Comparison of ENCODE assay signal across 15 cellular contexts in the genomic region with DNA sequence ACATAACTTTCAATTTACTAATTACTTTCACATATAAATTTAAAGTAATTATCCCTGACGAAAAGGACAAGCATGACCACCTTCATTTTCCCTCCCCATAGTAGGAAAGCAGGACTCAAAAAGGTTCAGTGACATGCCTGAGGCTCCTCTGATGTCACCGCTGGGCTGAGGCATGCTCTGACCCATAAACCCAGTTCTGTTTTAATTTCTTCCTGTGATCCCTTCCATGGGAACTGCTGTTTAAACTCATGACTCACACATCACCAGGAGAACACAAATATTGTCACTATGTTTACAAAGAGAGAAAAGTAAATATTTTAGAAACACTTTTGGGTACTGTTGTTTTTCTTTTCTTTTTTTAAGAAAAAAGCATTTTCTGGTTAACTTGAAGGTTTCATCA. TPM values are rescaled to one million over a fixed set of nuclear protein-coding genes. Genes with fewer than 3 reads are reported as not detected.
DNase-seq lines count a peak whose midpoint lies in the region; ATAC-seq and TF ChIP-seq lines count a peak whose summit lies in the region.
"Had no signal": no experiment of that assay in that cellular context is flagged by ENCODE, and none has a peak within 500 bp of the region (broad histone marks: within the 10 kb centered on the region; RNA-seq: fewer than 3 reads in every experiment).

No MANE protein-coding gene starts in this region.

- no peak overlapping the region for H3K4me3 ChIP-seq in fibroblast of villous mesenchyme (ENCODE audit: low read depth, low read length)
- H3K4me3 ChIP-seq in upper lobe of right lung: no peak overlapping the region
- no peak overlapping the region for H3K4me3 ChIP-seq in OCI-LY7 (ENCODE audit: low read depth, low read length, poor library complexity, severe bottlenecking)
- H3K4me3 ChIP-seq: vagina had no signal

- no TSS peak for BruUV-seq in OCI-LY7 (replicated peaks; lab: Mats Ljungman, UMichigan)

- H3K9me2 ChIP-seq in OCI-LY7 (ENCODE audit: insufficient read depth, low read length): no peaks in the 10 kb centered on the region

- H3K79me2 ChIP-seq in OCI-LY7 (ENCODE audit: insufficient read depth, low read depth, low read length): no peaks in the 10 kb centered on the region

- no peak overlapping the region for H3K4me3 Mint-ChIP-seq in endothelial cell (ENCODE audit: unreplicated experiment)
- H3K4me3 Mint-ChIP-seq: activated naive CD8-positive, alpha-beta T cell treated with anti-CD3 and anti-CD28 coated beads, Interleukin-2, amount 10 ng/mL, durations not matched to agents 7 days and 5 days had no signal

- no peak overlapping the region for H2AFZ ChIP-seq in OCI-LY7 (ENCODE audit: low read length)

- peaks cover 22% of the 10 kb centered on the region for H3K4me1 Mint-ChIP-seq in endothelial cell (ENCODE audit: unreplicated experiment)

- peaks cover 11% of the 10 kb centered on the region for H3K27me3 Mint-ChIP-seq in endothelial cell (ENCODE audit: unreplicated experiment)

- TF ChIP-seq CTCF in fibroblast of villous mesenchyme (IDR thresholded peaks at IDR 0.05; ENCODE audit: insufficient read depth, low read depth, low read length) (no peak), upper lobe of right lung (IDR thresholded peaks at IDR 0.05) (no peak), endothelial cell (IDR thresholded peaks at IDR 0.05; ENCODE audit: unreplicated experiment) (no peak), OCI-LY7 (conservative IDR thresholded peaks at IDR 0.05; ENCODE audit: low read length) (no peak)

- peak; percentile 48 for ATAC-seq in upper lobe of right lung
- ATAC-seq in HG03571 (IDR thresholded peaks at IDR 0.05; ENCODE audit: unreplicated experiment): no peak

- H4K20me1 ChIP-seq in OCI-LY7 (ENCODE audit: insufficient read depth, low read length): no peaks in the 10 kb centered on the region

- H3K9me3 ChIP-seq in upper lobe of right lung (no peaks in the 10 kb centered on the region), OCI-LY7 (ENCODE audit: low read length) (no peaks in the 10 kb centered on the region)
- H3K9me3 ChIP-seq: vagina had no signal

- CTCF ChIA-PET in OCI-LY7 (lab: Charles Lee; ENCODE audit: unreplicated experiment): no interaction called here

- H3K4me1 ChIP-seq in upper lobe of right lung (no peaks in the 10 kb centered on the region), OCI-LY7 (ENCODE audit: insufficient read depth, low read length, poor library complexity, severe bottlenecking) (no peaks in the 10 kb centered on the region)
- H3K4me1 ChIP-seq: vagina had no signal

- no peak overlapping the region for H3K27ac Mint-ChIP-seq in endothelial cell (ENCODE audit: unreplicated experiment)
- H3K27ac Mint-ChIP-seq: activated naive CD8-positive, alpha-beta T cell treated with anti-CD3 and anti-CD28 coated beads, Interleukin-2, amount 10 ng/mL, durations not matched to agents 7 days and 5 days had no signal

- no peak overlapping the region for H3K4me2 ChIP-seq in OCI-LY7 (ENCODE audit: low read length)

- H3K36me3 Mint-ChIP-seq in endothelial cell (ENCODE audit: low read depth, unreplicated experiment): no peaks in the 10 kb centered on the region
- H3K36me3 Mint-ChIP-seq: activated naive CD8-positive, alpha-beta T cell treated with anti-CD3 and anti-CD28 coated beads, Interleukin-2, amount 10 ng/mL, durations not matched to agents 7 days and 5 days had no signal

- DNase-seq in SIG-M5 treated with dmso at 0.1 percent for 504 hours (lab: John Stamatoyannopoulos, UW; ENCODE audit: unreplicated experiment) (peak; percentile 44), SIG-M5 (lab: John Stamatoyannopoulos, UW) (no peak), SHP77 treated with DMSO at 0.1 percent for 48 hours (lab: John Stamatoyannopoulos, UW) (peak; percentile 11), fibroblast of villous mesenchyme (ENCODE audit: low read depth) (peak; percentile 90), upper lobe of right lung (no peak), endothelial cell (ENCODE audit: low spot score) (no peak), OCI-LY7 (ENCODE audit: low spot score) (no peak)
- DNase-seq: activated naive CD8-positive, alpha-beta T cell treated with anti-CD3 and anti-CD28 coated beads, Interleukin-2, amount 10 ng/mL, durations not matched to agents 7 days and 5 days; cortex of kidney; head of caudate nucleus had no signal

- H3K27me3 ChIP-seq in upper lobe of right lung: peaks cover 44% of the 10 kb centered on the region
- H3K27me3 ChIP-seq: vagina had no signal

- H3K27ac ChIP-seq in upper lobe of right lung (no peak overlapping the region), OCI-LY7 (ENCODE audit: low read depth, low read length, poor library complexity, severe bottlenecking) (no peak overlapping the region)
- H3K27ac ChIP-seq: vagina had no signal

- intact Hi-C loops in upper lobe of right lung (cut with DNase I) (no loop called here), OCI-LY7 (cut with micrococcal nuclease; ENCODE audit: unreplicated experiment) (no loop called here)

- POLR2A ChIA-PET in OCI-LY7 (lab: Charles Lee): interaction anchor here (0.9 kb wide), 1 partner anchor 135 kb away, joined by 6 read pairs; no protein-coding TSS in a partner anchor

- no peaks in the 10 kb centered on the region for H3K9me3 Mint-ChIP-seq in endothelial cell (ENCODE audit: unreplicated experiment)
- H3K9me3 Mint-ChIP-seq: activated naive CD8-positive, alpha-beta T cell treated with anti-CD3 and anti-CD28 coated beads, Interleukin-2, amount 10 ng/mL, durations not matched to agents 7 days and 5 days had no signal

- H3K36me3 ChIP-seq in upper lobe of right lung (no peaks in the 10 kb centered on the region), OCI-LY7 (ENCODE audit: insufficient read depth, low read length) (no peaks in the 10 kb centered on the region)
- H3K36me3 ChIP-seq: vagina had no signal

RNA-seq across cellular contexts. Expression of a gene that starts 38.0 kb away (rescaled TPM):
- not detected in 2 replicates for total RNA-seq in fibroblast of villous mesenchyme
- total RNA-seq in upper lobe of right lung: not detected
- not detected for total RNA-seq in endothelial cell (ENCODE audit: unreplicated experiment)
- not detected in 2 replicates for total RNA-seq in OCI-LY7 (2014; rRNA removed; shearing (Covaris generic))
- not detected in 2 replicates for total RNA-seq in OCI-LY7 (2022)
- total RNA-seq: activated naive CD8-positive, alpha-beta T cell treated with anti-CD3 and anti-CD28 coated beads, Interleukin-2, amount 10 ng/mL, durations not matched to agents 7 days and 5 days; HT1080; lung microvascular endothelial cell; omental fat pad; vagina had no signal

RNA-seq across cellular contexts. Expression of a gene that starts 53.3 kb away (rescaled TPM):
- 32.5 and 43.2 TPM in 2 replicates for total RNA-seq in fibroblast of villous mesenchyme
- total RNA-seq in upper lobe of right lung: 59.3 TPM
- 22.7 TPM for total RNA-seq in endothelial cell (ENCODE audit: unreplicated experiment)
- total RNA-seq in OCI-LY7 (2014; rRNA removed; shearing (Covaris generic)): 10.5 and 11.4 TPM in 2 replicates
- total RNA-seq in OCI-LY7 (2022): 19.1 and 22.6 TPM in 2 replicates

Comparison
In these comparisons a context has a peak if more than half of its experiments do, and no peak if none do; other contexts are left out.
1. DNase-seq: peak in SIG-M5 treated with dmso at 0.1 percent for 504 hours (single experiment), SHP77 treated with DMSO at 0.1 percent for 48 hours (single experiment) and fibroblast of villous mesenchyme (single experiment); none in SIG-M5 (single experiment), upper lobe of right lung (single experiment), endothelial cell (single experiment) and OCI-LY7 (single experiment).